Comparison of ENCODE assay signal across 25 cellular contexts in genomic region chr9:17088566-17088965, GRCh38.
"Had no signal": no experiment of that assay in that cellular context is flagged by ENCODE, and none has a peak within 500 bp of the region (broad histone marks: within the 10 kb centered on the region; RNA-seq: fewer than 3 reads in every experiment).

No MANE protein-coding gene starts in this region.

- H3K27ac Mint-ChIP-seq: mesothelial cell of epicardium; naive B cell; nephron; neural progenitor cell; stimulated activated naive CD8-positive, alpha-beta T cell treated with anti-CD3 and anti-CD28 coated beads, Interleukin-15, amount 100 ng/mL, for 72 hours had no signal

- H3K4me3 Mint-ChIP-seq: mesothelial cell of epicardium; naive B cell; nephron; neural progenitor cell; stimulated activated naive CD8-positive, alpha-beta T cell treated with anti-CD3 and anti-CD28 coated beads, Interleukin-15, amount 100 ng/mL, for 72 hours had no signal

- H3K9me3 Mint-ChIP-seq: mesothelial cell of epicardium; naive B cell; nephron; neural progenitor cell; stimulated activated naive CD8-positive, alpha-beta T cell treated with anti-CD3 and anti-CD28 coated beads, Interleukin-15, amount 100 ng/mL, for 72 hours had no signal

- DNase-seq: cerebellar nuclear complex; dorsolateral prefrontal cortex; effector CD4-positive, alpha-beta T cell; gastrocnemius medialis; head of caudate nucleus; left cardiac atrium; left lung; mesenchymal stem cell; mucosa of descending colon; naive B cell; sigmoid colon; spleen; stimulated activated CD4-positive, alpha-beta T cell treated with anti-CD3 and anti-CD28 coated beads, Interleukin-4, amount 100 ng/mL, for 4 hours; stimulated activated naive CD4-positive, alpha-beta T cell; stimulated activated naive CD8-positive, alpha-beta T cell treated with anti-CD3 and anti-CD28 coated beads, Interleukin-15, amount 100 ng/mL, for 72 hours; tibial artery; upper lobe of right lung; uterus had no signal

- H3K27me3 Mint-ChIP-seq: naive B cell; stimulated activated naive CD8-positive, alpha-beta T cell treated with anti-CD3 and anti-CD28 coated beads, Interleukin-15, amount 100 ng/mL, for 72 hours had no signal

- H3K27ac ChIP-seq: dorsolateral prefrontal cortex, gastrocnemius medialis, hepatocyte, left lung, neural progenitor cell, prostate gland, right atrium auricular region, sigmoid colon, skin epidermis, spleen, tibial artery, upper lobe of right lung, uterus had no signal

- H3K9ac ChIP-seq: neural progenitor cell had no signal

- H3K79me2 ChIP-seq: hepatocyte had no signal

- H3K4me1 ChIP-seq: gastrocnemius medialis, left lung, neural progenitor cell, prostate gland, right atrium auricular region, sigmoid colon, spleen, tibial artery, upper lobe of right lung, uterus had no signal

- H2AFZ ChIP-seq: hepatocyte had no signal

- H3K36me3 ChIP-seq: gastrocnemius medialis, left lung, neural progenitor cell, prostate gland, right atrium auricular region, sigmoid colon, spleen, tibial artery, upper lobe of right lung, uterus had no signal

- H3K27me3 ChIP-seq: gastrocnemius medialis, hepatocyte, left lung, neural progenitor cell, right atrium auricular region, sigmoid colon, spleen, tibial artery, upper lobe of right lung, uterus had no signal

- H3K4me1 Mint-ChIP-seq: mesothelial cell of epicardium; naive B cell; nephron; neural progenitor cell; stimulated activated naive CD8-positive, alpha-beta T cell treated with anti-CD3 and anti-CD28 coated beads, Interleukin-15, amount 100 ng/mL, for 72 hours had no signal

- H3K9me3 ChIP-seq: gastrocnemius medialis, left lung, mucosa of descending colon, prostate gland, right atrium auricular region, sigmoid colon, spleen, tibial artery, upper lobe of right lung, uterus had no signal

- H3K36me3 Mint-ChIP-seq: mesothelial cell of epicardium, naive B cell, neural progenitor cell had no signal

- H3K4me2 ChIP-seq: hepatocyte, neural progenitor cell had no signal

- H3K4me3 ChIP-seq: dorsolateral prefrontal cortex, gastrocnemius medialis, hepatocyte, left lung, mucosa of descending colon, neural progenitor cell, prostate gland, right atrium auricular region, sigmoid colon, skin epidermis, spleen, tibial artery, upper lobe of right lung, uterus had no signal
